In the genomic region with DNA sequence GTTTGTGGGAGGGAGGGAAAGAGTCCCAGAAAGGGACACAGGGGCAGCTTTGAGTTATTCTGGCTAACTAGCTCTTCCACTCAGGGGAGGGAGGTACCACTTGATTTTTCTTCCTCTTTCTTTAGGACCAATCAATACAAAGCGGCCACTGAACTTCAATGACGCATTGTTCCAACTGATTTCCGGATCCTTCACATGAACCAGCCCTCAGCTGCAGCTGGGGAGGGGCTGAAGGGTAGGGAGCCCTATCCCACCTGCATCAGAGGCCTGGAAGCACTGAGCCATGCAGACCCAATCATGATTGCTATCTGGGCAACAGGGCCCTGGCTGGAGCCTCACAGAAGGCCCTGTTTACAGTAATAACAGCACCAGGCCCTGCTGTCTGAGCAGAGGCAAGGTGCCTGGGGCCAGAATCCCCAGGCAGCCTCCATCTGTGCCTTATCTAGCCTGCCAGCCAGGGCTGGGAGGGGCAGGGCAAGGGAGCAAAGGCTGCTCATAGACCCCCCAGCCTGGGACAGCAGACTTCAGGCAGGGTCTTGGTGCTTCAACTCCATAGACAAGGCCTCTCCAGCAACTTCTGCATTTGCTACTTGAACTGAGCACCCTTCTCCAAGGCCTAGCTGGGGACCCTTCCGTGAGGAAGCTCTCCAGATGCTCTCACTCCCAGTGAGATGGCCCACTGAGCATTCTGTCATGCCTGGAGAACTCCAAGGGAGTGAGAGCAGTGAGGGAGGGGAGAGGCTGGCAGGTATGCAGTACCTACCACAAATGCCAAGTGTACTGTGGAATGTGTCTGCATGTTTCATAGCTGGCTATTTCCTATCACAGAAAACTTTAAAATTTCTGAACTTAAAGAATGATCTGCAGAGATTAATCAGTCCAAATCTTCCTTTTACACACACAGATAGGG, we compare ENCODE assay signal across 8 cellular contexts. TPM values are rescaled to one million over a fixed set of nuclear protein-coding genes. Genes with fewer than 3 reads are reported as not detected.
DNase-seq lines count a peak whose midpoint lies in the region; ATAC-seq, FAIRE-seq and TF ChIP-seq lines count a peak whose summit lies in the region.

No MANE protein-coding gene starts in this region.

- no peaks in the 10 kb centered on the region for H3K27me3 Mint-ChIP-seq in mesothelial cell of epicardium (ENCODE audit: low read depth)

- peak; percentile 68 for FAIRE-seq in K562 (lab: Jason Lieb, UNC)

- WGBS in K562 (ENCODE audit: insufficient coverage, low coverage, missing lambda C conversion rate): 23% methylated on average over 4 of the region's 4 CpGs

- no peaks in the 10 kb centered on the region for H3K36me3 Mint-ChIP-seq in mesothelial cell of epicardium

- TF ChIP-seq RAD21 in K562 (CRISPR knock-in tag; conservative IDR thresholded peaks at IDR 0.05 in 1 of 2, IDR thresholded peaks at IDR 0.05 in 1 of 2): no peak

- no peaks in the 10 kb centered on the region for H3K27me3 ChIP-seq in K562 (ENCODE audit: control insufficient read depth in 2 of 2, insufficient read depth in 2 of 2, low read length in 2 of 2)

- peak overlapping the region; percentile 61 for H3K4me2 ChIP-seq in K562 (ENCODE audit: insufficient read depth, low read length)

- peak overlapping the region; percentile 19 to 59; a peak in 3 of 4 replicates for H3K9ac ChIP-seq in K562 (ENCODE audit: insufficient read depth in 1 of 2, low read depth in 2 of 2, low read length in 2 of 2)

- DNase-seq in Right ventricle myocardium inferior (ENCODE audit: missing footprints): no peak
- DNase-seq in cardiac septum (ENCODE audit: low spot score): no peak
- peak; percentile 80 for DNase-seq in NCI-H146 (lab: John Stamatoyannopoulos, UW)
- peak; percentile 35 to 78 (median 59) for DNase-seq in K562 (ENCODE audit: extremely low read depth in 1 of 4, low spot score in 3 of 4)
- no peak for DNase-seq in mesothelial cell of epicardium (ENCODE audit: low spot score in 2 of 2, unreplicated experiment in 2 of 2)
- DNase-seq in NCI-H2029 treated with DMSO at 0.1 percent for 48 hours (lab: John Stamatoyannopoulos, UW): no peak
- DNase-seq in stimulated activated naive CD4-positive, alpha-beta T cell treated with Interleukin-2 at 50 U/mL for 16 hours (lab: John Stamatoyannopoulos, UW): no peak

- no peak for TF ChIP-seq POLR2A in K562 (conservative IDR thresholded peaks at IDR 0.05)

- ATAC-seq in Right ventricle myocardium inferior: peak; percentile 44
- peak; percentile 86 for ATAC-seq in K562
- ATAC-seq in GM21786 (IDR thresholded peaks at IDR 0.05; ENCODE audit: unreplicated experiment): no peak

- no peak overlapping the region for H3K4me3 ChIP-seq in K562

- POLR2A ChIA-PET in K562 (lab: Yijun Ruan, JAX): interaction anchor here (0.7 to 1.5 kb wide), 3 partner anchors 14 to 205 kb away, joined by 3 to 7 read pairs (median 5); no protein-coding TSS in a partner anchor

- H3K9me1 ChIP-seq in K562 (ENCODE audit: control insufficient read depth, insufficient read depth, low read length): no peaks in the 10 kb centered on the region

- H3K36me3 ChIP-seq in K562 (ENCODE audit: control insufficient read depth, insufficient read depth, low read length): peaks cover 6% of the 10 kb centered on the region; the same call in 1 of the 3 replicates

- peaks cover 37% of the 10 kb centered on the region for H3K79me2 ChIP-seq in K562 (ENCODE audit: control insufficient read depth, insufficient read depth, low read length)

- H3K9me3 ChIP-seq in K562 (replicated peaks; ENCODE audit: control insufficient read depth, insufficient read depth, low read depth, low read length): no peaks in the 10 kb centered on the region

- peak overlapping the region; percentile 34 for H3K27ac Mint-ChIP-seq in mesothelial cell of epicardium

- H3K4me1 Mint-ChIP-seq in mesothelial cell of epicardium: peaks cover 12% of the 10 kb centered on the region

- TF ChIP-seq CTCF in K562 (IDR thresholded peaks at IDR 0.05 in 2 of 3, conservative IDR thresholded peaks at IDR 0.05 in 1 of 3; ENCODE audit: insufficient read depth in 2 of 3, low read depth in 1 of 3, low read length in 3 of 3) (no peak), mesothelial cell of epicardium (IDR thresholded peaks at IDR 0.05; ENCODE audit: unreplicated experiment) (no peak)

- no peaks in the 10 kb centered on the region for H3K9me3 Mint-ChIP-seq in mesothelial cell of epicardium

- BruUV-seq in K562 (replicated peaks; lab: Mats Ljungman, UMichigan): no TSS peak

- CTCF ChIA-PET in K562 (lab: Yijun Ruan, JAX; ENCODE audit: low intra/inter-chr PET ratio): interaction anchor here (0.6 kb wide), 1 partner anchor 79 kb away, joined by 5 read pairs; no protein-coding TSS in a partner anchor

- peak overlapping the region; percentile 70 for H3K27ac ChIP-seq in K562 (ENCODE audit: extremely low read depth, low read depth, low read length)

- no peak overlapping the region for H3K4me3 Mint-ChIP-seq in mesothelial cell of epicardium

- peaks cover 6% of the 10 kb centered on the region; the same call in 1 of the 2 replicates for H4K20me1 ChIP-seq in K562 (replicated peaks; ENCODE audit: control insufficient read depth, insufficient read depth, low read length)

- intact Hi-C loops in Right ventricle myocardium inferior (cut with DNase I): no loop called here
- intact Hi-C loops in cardiac septum (cut with DNase I): loop anchor here (5.0 to 10.0 kb wide), 2 partner anchors 117 to 175 kb away; no protein-coding TSS in a partner anchor
- intact Hi-C loops in K562 (cut with micrococcal nuclease): no loop called here

- H3K4me1 ChIP-seq in K562 (replicated peaks in 1 of 2; ENCODE audit: control insufficient read depth in 2 of 2, insufficient read depth in 2 of 2, low read length in 2 of 2): peaks cover 8 to 25% of the 10 kb centered on the region in 2 experiments

- peak overlapping the region; percentile 69 for H2AFZ ChIP-seq in K562 (ENCODE audit: low read depth, low read length)

- 0 out of 2 replicates have a peak, but pooled peaks have one; percentile 5 for TF ChIP-seq EP300 in K562 (IDR thresholded peaks at IDR 0.05; ENCODE audit: low read length)

- in situ Hi-C loops in K562 (cut with MboI): no loop called here

TF ChIP-seq in K562, 482 proteins besides CTCF, POLR2A, EP300 and RAD21 (continues in another document):
- TF ChIP-seq POLR2AphosphoS5 (IDR thresholded peaks at IDR 0.05; ENCODE audit: control insufficient read depth, insufficient read depth, low read depth, low read length): peak; percentile 83
- TF ChIP-seq EWSR1 (IDR thresholded peaks at IDR 0.05; ENCODE audit: borderline replicate concordance, low read depth, partially characterized antibody): no peak
- TF ChIP-seq ELF1 (tag; IDR thresholded peaks at IDR 0.05): peak; percentile 59; the same call in 1 of the 2 replicates
- TF ChIP-seq ZBTB7A (IDR thresholded peaks at IDR 0.05; ENCODE audit: borderline replicate concordance, control insufficient read depth, low read depth, low read length): peak; percentile 83; the same call in 1 of the 2 replicates
- peak; percentile 61 for TF ChIP-seq GABPB1 (CRISPR knock-in tag; IDR thresholded peaks at IDR 0.05)
- TF ChIP-seq, protein P1, sequence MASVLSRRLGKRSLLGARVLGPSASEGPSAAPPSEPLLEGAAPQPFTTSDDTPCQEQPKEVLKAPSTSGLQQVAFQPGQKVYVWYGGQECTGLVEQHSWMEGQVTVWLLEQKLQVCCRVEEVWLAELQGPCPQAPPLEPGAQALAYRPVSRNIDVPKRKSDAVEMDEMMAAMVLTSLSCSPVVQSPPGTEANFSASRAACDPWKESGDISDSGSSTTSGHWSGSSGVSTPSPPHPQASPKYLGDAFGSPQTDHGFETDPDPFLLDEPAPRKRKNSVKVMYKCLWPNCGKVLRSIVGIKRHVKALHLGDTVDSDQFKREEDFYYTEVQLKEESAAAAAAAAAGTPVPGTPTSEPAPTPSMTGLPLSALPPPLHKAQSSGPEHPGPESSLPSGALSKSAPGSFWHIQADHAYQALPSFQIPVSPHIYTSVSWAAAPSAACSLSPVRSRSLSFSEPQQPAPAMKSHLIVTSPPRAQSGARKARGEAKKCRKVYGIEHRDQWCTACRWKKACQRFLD (CRISPR knock-in tag; IDR thresholded peaks at IDR 0.05): 0 out of 2 replicates have a peak, but pooled peaks have one; percentile 30
- TF ChIP-seq ZNF134 (CRISPR knock-in tag; conservative IDR thresholded peaks at IDR 0.05): no peak
- no peak for TF ChIP-seq ZNF57 (CRISPR knock-in tag; IDR thresholded peaks at IDR 0.05)
- TF ChIP-seq TGIF2 (CRISPR knock-in tag; IDR thresholded peaks at IDR 0.05): no peak
- TF ChIP-seq DMBX1 (CRISPR knock-in tag; IDR thresholded peaks at IDR 0.05; ENCODE audit: borderline replicate concordance): no peak; the same call in 1 of the 2 replicates
- TF ChIP-seq SMAD4 (CRISPR knock-in tag; conservative IDR thresholded peaks at IDR 0.05): peak; percentile 70
- 0 out of 2 replicates have a peak, but pooled peaks have one; percentile 24 for TF ChIP-seq FOSL1 (tag; conservative IDR thresholded peaks at IDR 0.05)
- no peak for TF ChIP-seq GATAD2A (IDR thresholded peaks at IDR 0.05)
- no peak for TF ChIP-seq CREB1 (IDR thresholded peaks at IDR 0.05)
- 0 out of 2 replicates have a peak, but pooled peaks have one; percentile 12 for TF ChIP-seq CREB1 (CRISPR knock-in tag; IDR thresholded peaks at IDR 0.05)
- TF ChIP-seq ETV5 (CRISPR knock-in tag; IDR thresholded peaks at IDR 0.05; ENCODE audit: low read depth): 0 out of 2 replicates have a peak, but pooled peaks have one; percentile 31

RNA-seq across cellular contexts. Expression of a gene that starts 22.5 kb away (rescaled TPM):
- 17.7 TPM for total RNA-seq in Right ventricle myocardium inferior
- 16.7 TPM for total RNA-seq in cardiac septum
- 60.7 and 66.5 TPM in 2 replicates for total RNA-seq in K562 (2011; cell fraction: chromatin; rRNA removed; ENCODE audit: low replicate concordance)
- total RNA-seq in K562 (2011; cell fraction: nucleolus; rRNA removed): 35.2 and 50.7 TPM in 2 replicates
- total RNA-seq in K562 (2011; cell fraction: nucleoplasm; rRNA removed): 48.4 and 54.5 TPM in 2 replicates
- 40.1 and 41.7 TPM in 2 replicates for total RNA-seq in K562 (2014; rRNA removed)
- 27.7 and 28.6 TPM in 2 replicates for total RNA-seq in K562 (2014; rRNA removed; fragmentation: Illumina TruSeq; extraction: Trizol)
- total RNA-seq in K562 (2015; rRNA removed; fragmentation: Illumina TruSeq; extraction: Trizol): 23.5 and 23.7 TPM in 2 replicates
- total RNA-seq in K562 (2021): 42.2 and 42.3 TPM in 2 replicates
- 32.2 and 36.1 TPM in 2 replicates for polyA plus RNA-seq in K562 (2011; rRNA removed)
- 24.9 and 27.5 TPM in 2 replicates for polyA plus RNA-seq in K562 (2011; cell fraction: cytosol; rRNA removed)
- polyA plus RNA-seq in K562 (2011; cell fraction: nucleus; rRNA removed): 43.1 and 64.0 TPM in 2 replicates
- polyA plus RNA-seq in K562 (2012): 10.8 and 25.3 TPM in 2 replicates
- 25.7 and 32.0 TPM in 2 replicates for polyA plus RNA-seq in K562 (2014; fragmentation: Illumina TruSeq; extraction: Trizol)
- 1 to 10 TPM; 6.5 to 9.3 TPM for polyA plus RNA-seq in K562 (2014; fragmentation: Nextera tagmentation; extraction: Ambion mirVana)
- 17.3 and 18.4 TPM in 2 replicates for polyA plus RNA-seq in K562 (2014; rRNA removed)
- polyA minus RNA-seq in K562 (2011; rRNA and poly(A)+ RNA removed): 88.8 and 89.3 TPM in 2 replicates
- 32.7 and 33.3 TPM in 2 replicates for polyA minus RNA-seq in K562 (2011; cell fraction: cytosol; rRNA and poly(A)+ RNA removed)
- polyA minus RNA-seq in K562 (2011; cell fraction: nucleus; rRNA and poly(A)+ RNA removed): 18.7 and 37.4 TPM in 2 replicates
- total RNA-seq in mesothelial cell of epicardium: 19.4 to 20.0 TPM (median 19.7 TPM) in 3 replicates

Comparison
In these comparisons a context has a peak if more than half of its experiments do, and no peak if none do; other contexts are left out.
1. DNase-seq: peak in NCI-H146 (single experiment) and K562 (4 of 4); none in Right ventricle myocardium inferior (single experiment), cardiac septum (single experiment), mesothelial cell of epicardium (0 of 2), NCI-H2029 treated with DMSO at 0.1 percent for 48 hours (single experiment) and stimulated activated naive CD4-positive, alpha-beta T cell treated with Interleukin-2 at 50 U/mL for 16 hours (single experiment).